18 cellular contexts compared by ENCODE assay signal in the genomic region with DNA sequence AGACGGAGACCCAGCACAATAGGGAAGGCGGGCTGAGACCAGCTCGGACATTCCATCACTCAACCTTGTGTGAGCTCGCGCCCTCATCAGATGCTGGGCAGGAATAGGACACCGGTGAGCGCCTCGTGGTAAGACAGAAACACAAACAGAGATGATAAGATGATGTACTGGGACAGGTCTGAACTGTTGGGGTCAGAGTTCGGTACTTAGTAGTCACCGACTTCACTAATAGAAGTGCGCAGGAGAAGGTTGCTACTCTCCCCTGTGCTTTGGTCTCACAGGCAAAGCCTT.
DNase-seq lines count a peak whose midpoint lies in the region; ATAC-seq and TF ChIP-seq lines count a peak whose summit lies in the region.
"Had no signal": no experiment of that assay in that cellular context is flagged by ENCODE, and none has a peak within 500 bp of the region (broad histone marks: within the 10 kb centered on the region; RNA-seq: fewer than 3 reads in every experiment).

No MANE protein-coding gene starts in this region.

- H3K4me1 Mint-ChIP-seq in mesothelial cell of epicardium, result peaks cover 13% of the 10 kb centered on the region
- H3K4me1 Mint-ChIP-seq: natural killer cell had no signal

- H3K27ac ChIP-seq in AG04450 (ENCODE audit: low read depth, low read length) (no peak overlapping the region), esophagus (ENCODE audit: low read depth in 2 of 2, low read length in 1 of 2) (no peak overlapping the region), thyroid gland (no peak overlapping the region)

- H3K4me3 ChIP-seq in AG04450 (ENCODE audit: low read depth, low read length) (peak overlapping the region; percentile 36), esophagus (ENCODE audit: low read depth in 1 of 2, low read length in 2 of 2) (peak overlapping the region; percentile 14 to 42), thyroid gland (replicated peaks in 1 of 3) (no peak overlapping the region)

- 12 to 21% methylated on average over 11 of the region's 11 CpGs for WGBS in esophagus, 2 donors
- 13 to 18% methylated on average over 9 to 11 of the region's 11 CpGs for WGBS in thyroid gland, 2 donors

- TF ChIP-seq CTCF in AG04450 (IDR thresholded peaks at IDR 0.05; ENCODE audit: low read depth, low read length) (no peak), mesothelial cell of epicardium (IDR thresholded peaks at IDR 0.05; ENCODE audit: unreplicated experiment) (no peak), thyroid gland (IDR thresholded peaks at IDR 0.05) (no peak)

- H3K9me3 ChIP-seq in AG04450 (ENCODE audit: control insufficient read depth, insufficient read depth, low read length), result peaks cover 6% of the 10 kb centered on the region; the same call in 1 of the 2 replicates
- H3K9me3 ChIP-seq in esophagus (ENCODE audit: control insufficient read depth in 2 of 2, insufficient read depth in 1 of 2, low read depth in 1 of 2, low read length in 1 of 2), result peaks cover 0 to 2% of the 10 kb centered on the region in 2 donors
- H3K9me3 ChIP-seq in thyroid gland, result no peaks in the 10 kb centered on the region

- H3K27ac Mint-ChIP-seq in mesothelial cell of epicardium, result no peak overlapping the region
- H3K27ac Mint-ChIP-seq: natural killer cell; stimulated activated naive CD8-positive, alpha-beta T cell treated with anti-CD3 and anti-CD28 coated beads, Interleukin-15, Interleukin-2, amounts not matched to agents 100 ng/mL and 50 ng/mL, for 24 hours had no signal

- no peak for ATAC-seq in activated CD4-positive, CD25-positive, alpha-beta regulatory T cell treated with anti-CD3 and anti-CD28 coated beads, Interleukin-2, amount 50 U/mL, for 24 hours
- ATAC-seq: natural killer cell had no signal

- H3K9me3 Mint-ChIP-seq in mesothelial cell of epicardium, result no peaks in the 10 kb centered on the region
- H3K9me3 Mint-ChIP-seq: stimulated activated naive CD8-positive, alpha-beta T cell treated with anti-CD3 and anti-CD28 coated beads, Interleukin-15, Interleukin-2, amounts not matched to agents 100 ng/mL and 50 ng/mL, for 24 hours had no signal

- H3K36me3 ChIP-seq in esophagus (ENCODE audit: control insufficient read depth in 2 of 2, insufficient read depth in 2 of 2, low read length in 1 of 2), result no peaks in the 10 kb centered on the region
- no peaks in the 10 kb centered on the region for H3K36me3 ChIP-seq in thyroid gland

- H3K4me1 ChIP-seq in esophagus (ENCODE audit: control insufficient read depth in 2 of 2, insufficient read depth in 2 of 2, low read length in 1 of 2) (peaks cover 0 to 5% of the 10 kb centered on the region in 2 donors), thyroid gland (peaks cover 0 to 4% of the 10 kb centered on the region in 2 donors)

- intact Hi-C loops in thyroid gland (cut with DNase I), result no loop called here

- POLR2A ChIA-PET in AG04450 (lab: Yijun Ruan, JAX), result no interaction called here

- peaks cover 65% of the 10 kb centered on the region for H3K27me3 Mint-ChIP-seq in mesothelial cell of epicardium (ENCODE audit: low read depth)

- peak overlapping the region; percentile 64 for H3K4me3 Mint-ChIP-seq in mesothelial cell of epicardium
- H3K4me3 Mint-ChIP-seq: natural killer cell; stimulated activated naive CD8-positive, alpha-beta T cell treated with anti-CD3 and anti-CD28 coated beads, Interleukin-15, Interleukin-2, amounts not matched to agents 100 ng/mL and 50 ng/mL, for 24 hours had no signal

- no peaks in the 10 kb centered on the region for H3K36me3 Mint-ChIP-seq in mesothelial cell of epicardium
- H3K36me3 Mint-ChIP-seq: natural killer cell had no signal

- TF ChIP-seq POLR2A in thyroid gland (IDR thresholded peaks at IDR 0.05), result no peak

- H3K27me3 ChIP-seq in AG04450 (ENCODE audit: control insufficient read depth, insufficient read depth, low read length), result peaks cover 36% of the 10 kb centered on the region
- peaks cover 2 to 8% of the 10 kb centered on the region in 2 donors for H3K27me3 ChIP-seq in esophagus (ENCODE audit: control insufficient read depth in 1 of 2, insufficient read depth in 2 of 2, low read length in 2 of 2)
- no peaks in the 10 kb centered on the region for H3K27me3 ChIP-seq in thyroid gland

- CTCF ChIA-PET in AG04450 (lab: Charles Lee), result no interaction called here

- no peak for DNase-seq in AG04450 (ENCODE audit: low read depth, low spot score)
- DNase-seq in HuH-7.5 (ENCODE audit: low spot score), result peak; percentile 61
- no peak for DNase-seq in mesothelial cell of epicardium (ENCODE audit: low spot score in 2 of 2, unreplicated experiment in 2 of 2)
- no peak for DNase-seq in cerebellum (ENCODE audit: low spot score)
- no peak for DNase-seq in thyroid gland
- DNase-seq in stimulated activated CD8-positive, alpha-beta memory T cell treated with anti-CD3 and anti-CD28 coated beads, Interleukin-4, amount 100 ng/mL, for 48 hours, result no peak
- DNase-seq: activated CD4-positive, CD25-positive, alpha-beta regulatory T cell treated with anti-CD3 and anti-CD28 coated beads, Interleukin-2, amount 50 U/mL, for 72 hours; activated effector memory CD4-positive, alpha-beta T cell treated with anti-CD3 and anti-CD28 coated beads, Interleukin-2, amount 50 U/mL, for 16 hours; C1 segment of cervical spinal cord; cortex of kidney; hippocampal formation; MM.1S; natural killer cell; NCI-H524 treated with DMSO at 0.1 percent for 48 hours; stimulated activated CD4-positive, alpha-beta T cell treated with anti-CD3 and anti-CD28 coated beads, Interleukin-1b, Interleukin-23, amount 100 ng/mL, for 48 hours had no signal

Comparison
In these comparisons a context has a peak if more than half of its experiments do, and no peak if none do; other contexts are left out.
1. H3K4me3 ChIP-seq: peak in AG04450 (single experiment) and esophagus (2 of 2); none in thyroid gland (0 of 3).